Comparison of ENCODE assay signal across 1 cellular context in genomic region chr5:108567429-108567828, GRCh38.
TF ChIP-seq lines count a peak whose summit lies in the region.

No MANE protein-coding gene starts in this region.

TF ChIP-seq in K562, 482 proteins besides CTCF, POLR2A, EP300 and RAD21 (continued from another document):
- TF ChIP-seq GABPB2 (CRISPR knock-in tag; conservative IDR thresholded peaks at IDR 0.05) (no peak), ZNF695 (CRISPR knock-in tag; IDR thresholded peaks at IDR 0.05) (no peak), CREM (IDR thresholded peaks at IDR 0.05; ENCODE audit: low read depth) (no peak), MAX (CRISPR knock-in tag; IDR thresholded peaks at IDR 0.05) (no peak), RNF219 (CRISPR knock-in tag; IDR thresholded peaks at IDR 0.05) (no peak), SMARCB1 (IDR thresholded peaks at IDR 0.05; ENCODE audit: insufficient read length, low read depth) (no peak), ZNF354B (CRISPR knock-in tag; IDR thresholded peaks at IDR 0.05) (no peak)
